In the genomic region with DNA sequence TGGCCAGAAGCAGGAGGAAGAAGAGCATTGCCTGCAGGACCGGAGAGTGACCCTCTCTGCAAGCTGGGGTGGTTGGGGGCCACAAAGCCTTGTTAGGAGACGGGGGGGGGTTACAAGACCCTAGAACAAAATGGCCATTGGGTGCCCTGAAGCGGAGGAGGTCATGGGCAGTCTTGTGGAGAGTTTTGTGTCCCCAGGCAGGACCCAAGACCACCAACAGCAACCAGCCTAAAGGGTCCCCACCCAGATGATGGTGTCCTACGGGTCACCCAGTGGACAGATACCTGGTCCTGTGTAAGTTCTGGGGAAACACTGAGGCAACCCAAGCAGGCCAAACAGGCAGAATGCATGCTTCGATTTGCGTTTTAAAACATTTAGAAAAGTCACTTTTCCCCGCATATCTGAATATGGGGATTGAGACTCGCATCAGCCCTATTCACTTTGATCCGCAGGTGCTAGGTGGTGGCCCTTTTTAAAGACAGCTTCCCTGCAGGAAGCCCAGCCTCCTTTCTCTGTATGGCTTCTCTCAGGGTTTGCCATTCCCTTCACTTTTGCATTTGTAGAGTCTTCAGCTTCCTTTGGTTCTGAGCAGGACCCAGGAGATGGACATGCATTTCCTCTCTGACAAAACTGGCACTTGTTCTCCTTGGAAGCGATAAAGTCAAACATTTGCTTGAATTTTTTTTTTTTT, we compare ENCODE assay signal across 1 cellular context.
TF ChIP-seq lines count a peak whose summit lies in the region.

No MANE protein-coding gene starts in this region.

TF ChIP-seq in WTC11, 78 proteins besides CTCF, POLR2A, EP300 and RAD21 (continued from another document):
- no peak for TF ChIP-seq ZNF232 (CRISPR knock-in tag; IDR thresholded peaks at IDR 0.05)
- TF ChIP-seq JUN (CRISPR knock-in tag; IDR thresholded peaks at IDR 0.05): no peak
- TF ChIP-seq, protein P1, sequence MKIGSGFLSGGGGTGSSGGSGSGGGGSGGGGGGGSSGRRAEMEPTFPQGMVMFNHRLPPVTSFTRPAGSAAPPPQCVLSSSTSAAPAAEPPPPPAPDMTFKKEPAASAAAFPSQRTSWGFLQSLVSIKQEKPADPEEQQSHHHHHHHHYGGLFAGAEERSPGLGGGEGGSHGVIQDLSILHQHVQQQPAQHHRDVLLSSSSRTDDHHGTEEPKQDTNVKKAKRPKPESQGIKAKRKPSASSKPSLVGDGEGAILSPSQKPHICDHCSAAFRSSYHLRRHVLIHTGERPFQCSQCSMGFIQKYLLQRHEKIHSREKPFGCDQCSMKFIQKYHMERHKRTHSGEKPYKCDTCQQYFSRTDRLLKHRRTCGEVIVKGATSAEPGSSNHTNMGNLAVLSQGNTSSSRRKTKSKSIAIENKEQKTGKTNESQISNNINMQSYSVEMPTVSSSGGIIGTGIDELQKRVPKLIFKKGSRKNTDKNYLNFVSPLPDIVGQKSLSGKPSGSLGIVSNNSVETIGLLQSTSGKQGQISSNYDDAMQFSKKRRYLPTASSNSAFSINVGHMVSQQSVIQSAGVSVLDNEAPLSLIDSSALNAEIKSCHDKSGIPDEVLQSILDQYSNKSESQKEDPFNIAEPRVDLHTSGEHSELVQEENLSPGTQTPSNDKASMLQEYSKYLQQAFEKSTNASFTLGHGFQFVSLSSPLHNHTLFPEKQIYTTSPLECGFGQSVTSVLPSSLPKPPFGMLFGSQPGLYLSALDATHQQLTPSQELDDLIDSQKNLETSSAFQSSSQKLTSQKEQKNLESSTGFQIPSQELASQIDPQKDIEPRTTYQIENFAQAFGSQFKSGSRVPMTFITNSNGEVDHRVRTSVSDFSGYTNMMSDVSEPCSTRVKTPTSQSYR (CRISPR knock-in tag; IDR thresholded peaks at IDR 0.05): no peak
- TF ChIP-seq FOXP1 (CRISPR knock-in tag; IDR thresholded peaks at IDR 0.05; ENCODE audit: borderline replicate concordance): no peak
- TF ChIP-seq, protein P2, sequence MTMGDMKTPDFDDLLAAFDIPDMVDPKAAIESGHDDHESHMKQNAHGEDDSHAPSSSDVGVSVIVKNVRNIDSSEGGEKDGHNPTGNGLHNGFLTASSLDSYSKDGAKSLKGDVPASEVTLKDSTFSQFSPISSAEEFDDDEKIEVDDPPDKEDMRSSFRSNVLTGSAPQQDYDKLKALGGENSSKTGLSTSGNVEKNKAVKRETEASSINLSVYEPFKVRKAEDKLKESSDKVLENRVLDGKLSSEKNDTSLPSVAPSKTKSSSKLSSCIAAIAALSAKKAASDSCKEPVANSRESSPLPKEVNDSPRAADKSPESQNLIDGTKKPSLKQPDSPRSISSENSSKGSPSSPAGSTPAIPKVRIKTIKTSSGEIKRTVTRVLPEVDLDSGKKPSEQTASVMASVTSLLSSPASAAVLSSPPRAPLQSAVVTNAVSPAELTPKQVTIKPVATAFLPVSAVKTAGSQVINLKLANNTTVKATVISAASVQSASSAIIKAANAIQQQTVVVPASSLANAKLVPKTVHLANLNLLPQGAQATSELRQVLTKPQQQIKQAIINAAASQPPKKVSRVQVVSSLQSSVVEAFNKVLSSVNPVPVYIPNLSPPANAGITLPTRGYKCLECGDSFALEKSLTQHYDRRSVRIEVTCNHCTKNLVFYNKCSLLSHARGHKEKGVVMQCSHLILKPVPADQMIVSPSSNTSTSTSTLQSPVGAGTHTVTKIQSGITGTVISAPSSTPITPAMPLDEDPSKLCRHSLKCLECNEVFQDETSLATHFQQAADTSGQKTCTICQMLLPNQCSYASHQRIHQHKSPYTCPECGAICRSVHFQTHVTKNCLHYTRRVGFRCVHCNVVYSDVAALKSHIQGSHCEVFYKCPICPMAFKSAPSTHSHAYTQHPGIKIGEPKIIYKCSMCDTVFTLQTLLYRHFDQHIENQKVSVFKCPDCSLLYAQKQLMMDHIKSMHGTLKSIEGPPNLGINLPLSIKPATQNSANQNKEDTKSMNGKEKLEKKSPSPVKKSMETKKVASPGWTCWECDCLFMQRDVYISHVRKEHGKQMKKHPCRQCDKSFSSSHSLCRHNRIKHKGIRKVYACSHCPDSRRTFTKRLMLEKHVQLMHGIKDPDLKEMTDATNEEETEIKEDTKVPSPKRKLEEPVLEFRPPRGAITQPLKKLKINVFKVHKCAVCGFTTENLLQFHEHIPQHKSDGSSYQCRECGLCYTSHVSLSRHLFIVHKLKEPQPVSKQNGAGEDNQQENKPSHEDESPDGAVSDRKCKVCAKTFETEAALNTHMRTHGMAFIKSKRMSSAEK (CRISPR knock-in tag; IDR thresholded peaks at IDR 0.05; ENCODE audit: borderline replicate concordance): no peak
- TF ChIP-seq CBFB (CRISPR knock-in tag; IDR thresholded peaks at IDR 0.05; ENCODE audit: low read depth): no peak
- no peak for TF ChIP-seq ETV6 (CRISPR knock-in tag; IDR thresholded peaks at IDR 0.05)
- no peak for TF ChIP-seq SMAD3 (CRISPR knock-in tag; IDR thresholded peaks at IDR 0.05; ENCODE audit: borderline replicate concordance)
TF ChIP-seq in WTC11: peak in this region for 0.
